In the genomic region with DNA sequence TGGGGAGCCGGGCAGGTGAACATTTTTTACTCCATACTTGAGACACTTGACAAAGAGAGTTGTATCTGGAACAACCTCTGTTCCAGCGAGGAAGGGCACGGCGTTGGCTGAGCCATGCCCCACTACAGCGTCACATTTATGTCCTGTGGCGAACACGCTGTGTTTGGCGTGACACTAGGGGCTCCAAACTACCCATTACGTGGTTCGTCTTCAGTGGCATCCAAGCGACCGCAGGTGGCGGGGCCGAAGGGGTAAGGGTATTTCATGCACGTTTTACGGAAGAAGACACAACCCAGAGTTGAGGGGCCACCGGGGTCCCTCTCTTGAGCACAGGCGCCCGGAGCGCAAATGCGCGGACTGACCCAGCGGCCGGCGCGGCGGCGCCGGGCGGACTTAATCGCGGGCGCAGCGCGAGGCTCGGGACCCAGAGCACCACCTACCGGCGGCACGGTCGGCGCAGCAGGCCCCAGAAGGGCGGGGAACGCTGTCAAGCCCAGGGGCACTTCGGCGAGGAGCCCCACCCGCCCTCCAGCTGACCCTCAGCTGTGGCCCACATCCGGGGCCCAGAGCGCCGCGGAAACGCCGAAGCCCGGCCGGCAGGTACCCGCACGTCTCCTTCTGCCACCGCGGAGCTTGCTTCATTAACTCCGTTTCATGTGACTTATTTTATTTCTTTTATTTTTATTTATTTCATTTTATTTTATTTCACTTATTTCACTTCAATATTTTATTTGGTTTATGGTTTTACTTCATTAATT, we compare ENCODE assay signal across 8 cellular contexts. TPM values are rescaled to one million over a fixed set of nuclear protein-coding genes. Genes with fewer than 3 reads are reported as not detected.
DNase-seq lines count a peak whose midpoint lies in the region; ATAC-seq and TF ChIP-seq lines count a peak whose summit lies in the region.

No MANE protein-coding gene starts in this region.

- H3K4me1 Mint-ChIP-seq in activated naive CD8-positive, alpha-beta T cell treated with anti-CD3 and anti-CD28 coated beads for 36 hours: peaks cover 3% of the 10 kb centered on the region

- peak overlapping the region; percentile 97 for H3K4me2 ChIP-seq in SK-N-SH

- TF ChIP-seq RAD21 in SK-N-SH (IDR thresholded peaks at IDR 0.05; ENCODE audit: low read length): peak; percentile 48

- no peaks in the 10 kb centered on the region for H3K27me3 ChIP-seq in H7 (ENCODE audit: control insufficient read depth, insufficient read depth, low read length)
- no peaks in the 10 kb centered on the region for H3K27me3 ChIP-seq in SK-N-SH (ENCODE audit: insufficient read depth)
- no peaks in the 10 kb centered on the region for H3K27me3 ChIP-seq in heart left ventricle
- no peaks in the 10 kb centered on the region for H3K27me3 ChIP-seq in upper lobe of right lung

- 0 out of 4 replicates have a peak, but pooled peaks of 1 of the 2 experiments have one; percentile 5 for TF ChIP-seq EP300 in SK-N-SH (IDR thresholded peaks at IDR 0.05; ENCODE audit: borderline replicate concordance in 1 of 2, low read depth in 1 of 2, low read length in 1 of 2)

- no peaks in the 10 kb centered on the region; a peak in 1 of 4 replicates for H3K4me1 ChIP-seq in SK-N-SH (ENCODE audit: control insufficient read depth in 1 of 2, insufficient read depth in 2 of 2, low read depth in 1 of 2, low read length in 1 of 2)
- peaks cover 0 to 15% (median 3%) of the 10 kb centered on the region in 12 donors for H3K4me1 ChIP-seq in heart left ventricle
- H3K4me1 ChIP-seq in upper lobe of right lung: no peaks in the 10 kb centered on the region

- H3K4me3 ChIP-seq in H7 (ENCODE audit: insufficient read depth, low read depth, low read length) (peak overlapping the region; percentile 49), SK-N-SH (ENCODE audit: low read depth in 2 of 2, low read length in 1 of 2) (peak overlapping the region; percentile 51 to 86), heart left ventricle (peak overlapping the region; percentile 31 to 70 (median 55)), upper lobe of right lung (peak overlapping the region; percentile 60)

- H3K9me3 ChIP-seq in SK-N-SH (no peaks in the 10 kb centered on the region), heart left ventricle (no peaks in the 10 kb centered on the region), upper lobe of right lung (no peaks in the 10 kb centered on the region)

- CTCF ChIA-PET in SK-N-SH (lab: Yijun Ruan, JAX): interaction anchor here (0.6 to 2.8 kb wide), 23 partner anchors 9 to 305 kb away, joined by 3 to 18 read pairs (median 4); no protein-coding TSS in a partner anchor

- H3K36me3 ChIP-seq in H7 (replicated peaks; ENCODE audit: control insufficient read depth, insufficient read depth, low read length) (no peaks in the 10 kb centered on the region; the same call in 1 of the 2 replicates), SK-N-SH (replicated peaks in 1 of 2; ENCODE audit: control insufficient read depth in 1 of 2, insufficient read depth in 2 of 2, low read length in 1 of 2) (no peaks in the 10 kb centered on the region), heart left ventricle (no peaks in the 10 kb centered on the region), upper lobe of right lung (no peaks in the 10 kb centered on the region)

- POLR2A ChIA-PET in SK-N-SH (lab: Yijun Ruan, JAX): interaction anchor here (0.6 kb wide), 1 partner anchor 19 kb away, joined by 4 read pairs; no protein-coding TSS in a partner anchor

- H3K27ac Mint-ChIP-seq in activated naive CD8-positive, alpha-beta T cell treated with anti-CD3 and anti-CD28 coated beads for 36 hours: peak overlapping the region; percentile 60

- H4K20me1 ChIP-seq in SK-N-SH (ENCODE audit: insufficient read depth): no peaks in the 10 kb centered on the region

- no peaks in the 10 kb centered on the region for H3F3A ChIP-seq in SK-N-SH (replicated peaks; ENCODE audit: insufficient read depth)

- no peaks in the 10 kb centered on the region for H3K9me3 Mint-ChIP-seq in activated naive CD8-positive, alpha-beta T cell treated with anti-CD3 and anti-CD28 coated beads for 36 hours

- H3K9me2 ChIP-seq in SK-N-SH: no peaks in the 10 kb centered on the region

- peak; percentile 73 for TF ChIP-seq CTCF in SK-N-SH (IDR thresholded peaks at IDR 0.05)
- peak; percentile 70 to 92 (median 80) for TF ChIP-seq CTCF in heart left ventricle (IDR thresholded peaks at IDR 0.05)
- peak; percentile 87 for TF ChIP-seq CTCF in upper lobe of right lung (IDR thresholded peaks at IDR 0.05)

- DNase-seq in GM03348 (ENCODE audit: low spot score): peak; percentile 93
- peak; percentile 95 for DNase-seq in H7
- peak; percentile 92 for DNase-seq in LoVo (ENCODE audit: low spot score)
- DNase-seq in SK-N-SH: peak; percentile 95
- peak; percentile 80 for DNase-seq in activated naive CD8-positive, alpha-beta T cell treated with anti-CD3 and anti-CD28 coated beads for 36 hours
- peak; percentile 53 to 88 (median 75) for DNase-seq in heart left ventricle
- DNase-seq in posterior vena cava (ENCODE audit: low spot score): peak; percentile 92
- peak; percentile 93 for DNase-seq in upper lobe of right lung

- no peaks in the 10 kb centered on the region for H3K79me2 ChIP-seq in SK-N-SH (ENCODE audit: insufficient read depth)

- H3K36me3 Mint-ChIP-seq in activated naive CD8-positive, alpha-beta T cell treated with anti-CD3 and anti-CD28 coated beads for 36 hours: no peaks in the 10 kb centered on the region

- H3K27ac ChIP-seq in SK-N-SH (ENCODE audit: low read depth in 2 of 2, low read length in 1 of 2): no peak overlapping the region
- peak overlapping the region in 3 of 12 donors; percentile 0 to 31 (median 28) for H3K27ac ChIP-seq in heart left ventricle
- peak overlapping the region; percentile 58 for H3K27ac ChIP-seq in upper lobe of right lung

- ATAC-seq in heart left ventricle (peak; percentile 51 to 98 (median 92)), upper lobe of right lung (peak; percentile 97)

- 5% methylated on average over 26 of the region's 59 CpGs for WGBS in SK-N-SH (ENCODE audit: low lambda C conversion rate)
- 2 to 6% (median 2%) methylated on average over 24 to 59 of the region's 59 CpGs for WGBS in heart left ventricle, 4 donors

- H3K4me3 Mint-ChIP-seq in activated naive CD8-positive, alpha-beta T cell treated with anti-CD3 and anti-CD28 coated beads for 36 hours: peak overlapping the region; percentile 84

- H3K27me3 Mint-ChIP-seq in activated naive CD8-positive, alpha-beta T cell treated with anti-CD3 and anti-CD28 coated beads for 36 hours: peaks cover 14% of the 10 kb centered on the region

- intact Hi-C loops in heart left ventricle (cut with DNase I): loop anchor here in 2 of 10 donors (5.0 to 10.0 kb wide), 3 partner anchors 44 to 269 kb away; no protein-coding TSS in a partner anchor
- intact Hi-C loops in posterior vena cava (cut with DNase I): no loop called here
- intact Hi-C loops in upper lobe of right lung (cut with DNase I): no loop called here

- TF ChIP-seq POLR2A in heart left ventricle (IDR thresholded peaks at IDR 0.05): no peak

- peak overlapping the region; percentile 39; the same call in 1 of the 2 replicates for H3K9ac ChIP-seq in SK-N-SH

- H2AFZ ChIP-seq in SK-N-SH (ENCODE audit: low read depth): peak overlapping the region; percentile 92; the same call in 1 of the 2 replicates

TF ChIP-seq in SK-N-SH, 30 proteins besides CTCF, POLR2A, EP300 and RAD21 (continues in another document):
- TF ChIP-seq, protein P1, sequence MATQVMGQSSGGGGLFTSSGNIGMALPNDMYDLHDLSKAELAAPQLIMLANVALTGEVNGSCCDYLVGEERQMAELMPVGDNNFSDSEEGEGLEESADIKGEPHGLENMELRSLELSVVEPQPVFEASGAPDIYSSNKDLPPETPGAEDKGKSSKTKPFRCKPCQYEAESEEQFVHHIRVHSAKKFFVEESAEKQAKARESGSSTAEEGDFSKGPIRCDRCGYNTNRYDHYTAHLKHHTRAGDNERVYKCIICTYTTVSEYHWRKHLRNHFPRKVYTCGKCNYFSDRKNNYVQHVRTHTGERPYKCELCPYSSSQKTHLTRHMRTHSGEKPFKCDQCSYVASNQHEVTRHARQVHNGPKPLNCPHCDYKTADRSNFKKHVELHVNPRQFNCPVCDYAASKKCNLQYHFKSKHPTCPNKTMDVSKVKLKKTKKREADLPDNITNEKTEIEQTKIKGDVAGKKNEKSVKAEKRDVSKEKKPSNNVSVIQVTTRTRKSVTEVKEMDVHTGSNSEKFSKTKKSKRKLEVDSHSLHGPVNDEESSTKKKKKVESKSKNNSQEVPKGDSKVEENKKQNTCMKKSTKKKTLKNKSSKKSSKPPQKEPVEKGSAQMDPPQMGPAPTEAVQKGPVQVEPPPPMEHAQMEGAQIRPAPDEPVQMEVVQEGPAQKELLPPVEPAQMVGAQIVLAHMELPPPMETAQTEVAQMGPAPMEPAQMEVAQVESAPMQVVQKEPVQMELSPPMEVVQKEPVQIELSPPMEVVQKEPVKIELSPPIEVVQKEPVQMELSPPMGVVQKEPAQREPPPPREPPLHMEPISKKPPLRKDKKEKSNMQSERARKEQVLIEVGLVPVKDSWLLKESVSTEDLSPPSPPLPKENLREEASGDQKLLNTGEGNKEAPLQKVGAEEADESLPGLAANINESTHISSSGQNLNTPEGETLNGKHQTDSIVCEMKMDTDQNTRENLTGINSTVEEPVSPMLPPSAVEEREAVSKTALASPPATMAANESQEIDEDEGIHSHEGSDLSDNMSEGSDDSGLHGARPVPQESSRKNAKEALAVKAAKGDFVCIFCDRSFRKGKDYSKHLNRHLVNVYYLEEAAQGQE (IDR thresholded peaks at IDR 0.05; ENCODE audit: low read depth, low read length): 0 out of 2 replicates have a peak, but pooled peaks have one; percentile 11
- TF ChIP-seq FOXM1 (IDR thresholded peaks at IDR 0.05; ENCODE audit: low read depth): no peak
- TF ChIP-seq SIN3A (IDR thresholded peaks at IDR 0.05; ENCODE audit: borderline replicate concordance, low read depth, low read length): peak; percentile 92; the same call in 1 of the 2 replicates
- no peak for TF ChIP-seq NFIC (IDR thresholded peaks at IDR 0.05; ENCODE audit: borderline replicate concordance)
- TF ChIP-seq ELF1 (IDR thresholded peaks at IDR 0.05): no peak

RNA-seq across cellular contexts. Expression of a gene that starts 36.4 kb away (rescaled TPM):
- total RNA-seq in H7 (2014; rRNA removed; shearing (Covaris generic)): 105 and 151 TPM in 2 replicates
- polyA plus RNA-seq in SK-N-SH (2012; rRNA removed) (not detected in 2 replicates), heart left ventricle (not detected)
- not detected in 2 replicates for polyA plus RNA-seq in SK-N-SH (2012; cell fraction: cytosol; rRNA removed)
- polyA plus RNA-seq in SK-N-SH (2012; cell fraction: nucleus; rRNA removed): not detected in 2 replicates
- total RNA-seq in activated naive CD8-positive, alpha-beta T cell treated with anti-CD3 and anti-CD28 coated beads for 36 hours: under 1 TPM; 0.10 to 0.14 TPM
- total RNA-seq in heart left ventricle (under 1 TPM in 2 of 9 donors, not detected in 7; 0.05 TPM), posterior vena cava (not detected), upper lobe of right lung (2.2 TPM)

Comparison
In these comparisons a context has a peak if more than half of its experiments do, and no peak if none do; other contexts are left out.
1. RNA of a gene that starts 36.4 kb away (total RNA-seq): 105 to 151 TPM in H7; 2.2 TPM in upper lobe of right lung (single experiment), 0.10 to 0.14 TPM in activated naive CD8-positive, alpha-beta T cell treated with anti-CD3 and anti-CD28 coated beads for 36 hours, 0.05 TPM in heart left ventricle and not detected in posterior vena cava; every median in the first group is over 10 times any median in the second.
2. Peak in every context shown above with its lines, with median percentiles within 50 percentile points of each other: DNase-seq, H3K4me3 ChIP-seq and CTCF ChIP-seq.